8 cellular contexts compared by ENCODE assay signal in genomic region chr1:100350787-100351094, GRCh38. TPM values are rescaled to one million over a fixed set of nuclear protein-coding genes. Genes with fewer than 3 reads are reported as not detected.
DNase-seq lines count a peak whose midpoint lies in the region; FAIRE-seq and TF ChIP-seq lines count a peak whose summit lies in the region.

No MANE protein-coding gene starts in this region.

- no peaks in the 10 kb centered on the region for H3K36me3 Mint-ChIP-seq in IgD-negative memory B cell

- H3K4me1 ChIP-seq in ACC112 (ENCODE audit: control insufficient read depth, insufficient read depth, low read length, unreplicated experiment) = peaks cover 26% of the 10 kb centered on the region
- H3K4me1 ChIP-seq in muscle layer of duodenum (ENCODE audit: control insufficient read depth in 1 of 2, insufficient read depth in 2 of 2, low read length in 2 of 2) = peaks cover 8 to 29% of the 10 kb centered on the region in 2 donors

- H2AFZ ChIP-seq in ACC112 (ENCODE audit: low read length, unreplicated experiment) = peak overlapping the region; percentile 64

- H3K4me3 Mint-ChIP-seq in IgD-negative memory B cell = peak overlapping the region; percentile 91 to 100 (median 99)

- H3K4me3 ChIP-seq in ACC112 (ENCODE audit: low read depth, low read length) (peak overlapping the region; percentile 94), choroid plexus epithelial cell (ENCODE audit: low read depth, low read length) (peak overlapping the region; percentile 87), muscle layer of duodenum (ENCODE audit: low read depth in 1 of 2, low read length in 2 of 2) (peak overlapping the region; percentile 86 to 98)

- H3K9me3 Mint-ChIP-seq in IgD-negative memory B cell = no peaks in the 10 kb centered on the region

- H3K27ac ChIP-seq in ACC112 (ENCODE audit: low read depth, low read length) (peak overlapping the region; percentile 75), muscle layer of duodenum (ENCODE audit: low read length) (peak overlapping the region; percentile 93)

- peaks cover 4% of the 10 kb centered on the region for H3K79me2 ChIP-seq in ACC112 (ENCODE audit: control insufficient read depth, insufficient read depth, low read length, unreplicated experiment)

- TF ChIP-seq CTCF in choroid plexus epithelial cell (conservative IDR thresholded peaks at IDR 0.05; ENCODE audit: low read depth, low read length) = no peak

- H3K4me1 Mint-ChIP-seq in IgD-negative memory B cell = peaks cover 23 to 26% (median 25%) of the 10 kb centered on the region in 3 donors

- no peak for DNase-seq in choroid plexus epithelial cell (ENCODE audit: low read depth)
- DNase-seq in GF-D8 (lab: John Stamatoyannopoulos, UW) = no peak
- DNase-seq in RCC 7860 (ENCODE audit: low spot score) = no peak
- no peak for DNase-seq in activated gamma-delta T cell treated with Interleukin-2 at 50 U/mL for 16 hours
- DNase-seq in activated CD4-positive, CD25-positive, alpha-beta regulatory T cell treated with anti-CD3 and anti-CD28 coated beads, Interleukin-2, amount 50 U/mL, for 72 hours = no peak

- peak overlapping the region in 2 of 3 donors; percentile 95 to 99 for H3K27ac Mint-ChIP-seq in IgD-negative memory B cell

- H3K27me3 ChIP-seq in ACC112 (ENCODE audit: insufficient read depth, low read length) (no peaks in the 10 kb centered on the region), muscle layer of duodenum (ENCODE audit: low read depth, low read length) (no peaks in the 10 kb centered on the region)

- H3K27me3 Mint-ChIP-seq in IgD-negative memory B cell = peaks cover 1% of the 10 kb centered on the region

- H3K36me3 ChIP-seq in ACC112 (ENCODE audit: insufficient read depth, low read length) (no peaks in the 10 kb centered on the region), muscle layer of duodenum (ENCODE audit: control insufficient read depth in 1 of 2, insufficient read depth in 2 of 2, low read length in 2 of 2) (no peaks in the 10 kb centered on the region)

- no peaks in the 10 kb centered on the region for H3K9me3 ChIP-seq in muscle layer of duodenum (ENCODE audit: control insufficient read depth in 1 of 2, low read length in 2 of 2)

- no peak for FAIRE-seq in RCC 7860 (lab: Jason Lieb, UNC)

RNA-seq across cellular contexts. Expression of gene CDC14A, which starts 1.6 kb away (rescaled TPM):
- polyA plus RNA-seq in IgD-negative memory B cell = 11.5 TPM
